In genomic region chr19:49157445-49158224, GRCh38 we compare ENCODE assay signal across 1 cellular context.
TF ChIP-seq lines count a peak whose summit lies in the region.

Gene TRPM4, plus strand, starts transcription at chr19:49157792. Its CDS starts 75 bp downstream, at chr19:49157867.

TF ChIP-seq in K562, 482 proteins besides CTCF, POLR2A, EP300 and RAD21 (continued from another document and continues in another):
- 0 out of 2 replicates have a peak, but pooled peaks have one; percentile 8 for TF ChIP-seq ZBTB40 (IDR thresholded peaks at IDR 0.05)
- TF ChIP-seq ZBTB40 (CRISPR knock-in tag; IDR thresholded peaks at IDR 0.05) = no peak
- no peak for TF ChIP-seq TFE3 (CRISPR knock-in tag; IDR thresholded peaks at IDR 0.05)
- 0 out of 2 replicates have a peak, but pooled peaks have one; percentile 32 for TF ChIP-seq RREB1 (CRISPR knock-in tag; IDR thresholded peaks at IDR 0.05)
- peak; percentile 89 for TF ChIP-seq VEZF1 (CRISPR knock-in tag; IDR thresholded peaks at IDR 0.05)
- TF ChIP-seq BRD9 (IDR thresholded peaks at IDR 0.05; ENCODE audit: low read depth, partially characterized antibody) = peak; percentile 50
- peak; percentile 75 for TF ChIP-seq HMGN3 (IDR thresholded peaks at IDR 0.05; ENCODE audit: borderline replicate concordance, extremely low read depth, insufficient read length, low read depth, low read length)
- 0 out of 2 replicates have a peak, but pooled peaks have one; percentile 35 for TF ChIP-seq GTF2F1 (IDR thresholded peaks at IDR 0.05; ENCODE audit: low read depth, low read length)
- TF ChIP-seq MGA (IDR thresholded peaks at IDR 0.05) = peak; percentile 30; the same call in 1 of the 2 replicates
- no peak; the same call in 1 of the 2 replicates for TF ChIP-seq ZNF740 (CRISPR knock-in tag; IDR thresholded peaks at IDR 0.05)
- TF ChIP-seq ZNF740 (tag; IDR thresholded peaks at IDR 0.05) = peak in 1 of 2 experiments; percentile 81; a peak in 1 of 4 replicates
- TF ChIP-seq ETV5 (CRISPR knock-in tag; IDR thresholded peaks at IDR 0.05; ENCODE audit: low read depth) = peak; percentile 74; the same call in 1 of the 2 replicates
